8 cellular contexts compared by ENCODE assay signal in the genomic region with DNA sequence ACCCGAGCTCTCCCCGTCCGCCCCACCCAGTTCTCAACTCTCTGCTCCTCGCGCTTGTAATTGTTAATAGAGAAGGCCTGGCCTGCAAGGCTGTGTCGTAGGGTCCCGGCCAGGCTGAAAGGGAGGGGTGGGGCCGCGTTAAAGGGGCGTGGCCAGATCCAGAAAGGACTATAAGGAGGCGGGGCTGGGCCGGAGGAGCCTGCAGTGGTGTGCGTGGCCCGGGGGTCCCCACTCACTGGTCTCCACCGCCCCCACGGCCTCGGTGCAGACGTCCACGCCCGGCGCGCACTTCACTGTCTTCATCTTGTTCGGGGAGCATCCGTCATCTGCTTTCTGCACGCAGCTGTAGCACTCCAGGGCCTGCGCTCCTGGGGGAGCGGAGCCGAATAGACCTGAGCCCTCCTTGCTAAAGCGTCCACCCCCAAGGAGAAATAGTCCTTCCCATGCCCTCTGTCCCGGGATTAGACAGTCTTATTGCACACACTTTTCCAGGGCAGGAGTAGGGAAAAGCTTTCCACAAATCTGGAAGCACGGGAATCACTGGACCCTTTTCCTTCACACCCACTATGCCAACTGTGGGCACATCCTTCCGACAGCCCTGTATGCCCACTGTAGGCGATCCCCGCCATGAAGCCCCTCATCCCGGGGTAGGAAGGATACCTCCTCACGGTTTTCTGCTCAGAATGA. TPM values are rescaled to one million over a fixed set of nuclear protein-coding genes. Genes with fewer than 3 reads are reported as not detected.
DNase-seq lines count a peak whose midpoint lies in the region; ATAC-seq, FAIRE-seq and TF ChIP-seq lines count a peak whose summit lies in the region.

No MANE protein-coding gene starts in this region.

- no peaks in the 10 kb centered on the region for H3K36me3 Mint-ChIP-seq in activated T-helper 17 cell treated with anti-CD3 and anti-CD28 coated beads, Interleukin-2, amount 50 U/mL, for 72 hours (ENCODE audit: low read depth)

- H3K4me1 Mint-ChIP-seq in activated T-helper 17 cell treated with anti-CD3 and anti-CD28 coated beads, Interleukin-2, amount 50 U/mL, for 72 hours = peaks cover 31% of the 10 kb centered on the region

- no peaks in the 10 kb centered on the region for H3K36me3 ChIP-seq in HUES64 (ENCODE audit: insufficient read depth, low read length)

- intact Hi-C loops in head of caudate nucleus (cut with DNase I) = no loop called here
- intact Hi-C loops in posterior cingulate gyrus (cut with DNase I) = no loop called here

- FAIRE-seq in H54 (lab: Jason Lieb, UNC) = no peak

- no peaks in the 10 kb centered on the region for H3K27me3 Mint-ChIP-seq in activated T-helper 17 cell treated with anti-CD3 and anti-CD28 coated beads, Interleukin-2, amount 50 U/mL, for 72 hours

- H3K9ac ChIP-seq in HUES64 (ENCODE audit: low read depth, low read length) = no peak overlapping the region

- peaks cover 37% of the 10 kb centered on the region for H3K27me3 ChIP-seq in HUES64 (ENCODE audit: insufficient read depth, low read length)

- no peaks in the 10 kb centered on the region for H3K9me3 Mint-ChIP-seq in activated T-helper 17 cell treated with anti-CD3 and anti-CD28 coated beads, Interleukin-2, amount 50 U/mL, for 72 hours

- DNase-seq in C1 segment of cervical spinal cord (lab: John Stamatoyannopoulos, UW) (peak in 10 of 14 donors; percentile 40 to 78 (median 51)), head of caudate nucleus (peak; percentile 48 to 84 (median 68)), posterior cingulate gyrus (peak in 8 of 10 donors; percentile 39 to 93 (median 62)), H54 (ENCODE audit: insufficient read length, low spot score) (no peak), kidney tubule cell (ENCODE audit: low spot score) (no peak)

- H3K9me3 ChIP-seq in HUES64 (ENCODE audit: insufficient read depth, low read depth, low read length) = no peaks in the 10 kb centered on the region

- H3K27ac ChIP-seq in HUES64 (ENCODE audit: low read depth, low read length) = no peak overlapping the region; the same call in 1 of the 2 replicates

- peak; percentile 22 for ATAC-seq in GM19467 (IDR thresholded peaks at IDR 0.05; ENCODE audit: unreplicated experiment)
- peak; percentile 52 for ATAC-seq in activated T-helper 17 cell treated with anti-CD3 and anti-CD28 coated beads, Interleukin-2, amount 50 U/mL, for 72 hours (replicated peaks)

- H3K4me3 ChIP-seq in HUES64 (ENCODE audit: low read length) = peak overlapping the region; percentile 83

- no peaks in the 10 kb centered on the region; the same call in 1 of the 2 replicates for H3K4me1 ChIP-seq in HUES64 (ENCODE audit: insufficient read depth, low read length)

- WGBS in HUES64 = 16% methylated on average over 35 of the region's 36 CpGs

- peak overlapping the region; percentile 82 for H3K4me3 Mint-ChIP-seq in activated T-helper 17 cell treated with anti-CD3 and anti-CD28 coated beads, Interleukin-2, amount 50 U/mL, for 72 hours

- peak overlapping the region; percentile 64 for H3K27ac Mint-ChIP-seq in activated T-helper 17 cell treated with anti-CD3 and anti-CD28 coated beads, Interleukin-2, amount 50 U/mL, for 72 hours

- no peak for TF ChIP-seq POLR2A in H54 (IDR thresholded peaks at IDR 0.05; ENCODE audit: low read depth, low read length)

RNA-seq across cellular contexts. Expression of a gene that starts 1.2 kb away (rescaled TPM):
- 1.7 TPM for polyA plus RNA-seq in HUES64 (2013, experiment 1 of 2)
- polyA plus RNA-seq in HUES64 (2013, experiment 2 of 2) = 2.2 TPM
- 1 to 10 TPM; 1.0 to 3.0 TPM for total RNA-seq in activated T-helper 17 cell treated with anti-CD3 and anti-CD28 coated beads, Interleukin-2, amount 50 U/mL, for 72 hours

RNA-seq across cellular contexts. Expression of a gene that starts 40.3 kb away (rescaled TPM):
- 4.6 TPM for polyA plus RNA-seq in HUES64 (2013, experiment 1 of 2)
- polyA plus RNA-seq in HUES64 (2013, experiment 2 of 2) = 8.4 TPM
- 10 to 100 TPM; 16.7 to 25.5 TPM for total RNA-seq in activated T-helper 17 cell treated with anti-CD3 and anti-CD28 coated beads, Interleukin-2, amount 50 U/mL, for 72 hours

RNA-seq across cellular contexts. Expression of a gene that starts 49.5 kb away (rescaled TPM):
- polyA plus RNA-seq in HUES64 (2013, experiment 1 of 2) = not detected
- polyA plus RNA-seq in HUES64 (2013, experiment 2 of 2) = not detected
- not detected for total RNA-seq in activated T-helper 17 cell treated with anti-CD3 and anti-CD28 coated beads, Interleukin-2, amount 50 U/mL, for 72 hours

Comparison
In these comparisons a context has a peak if more than half of its experiments do, and no peak if none do; other contexts are left out.
1. DNase-seq: peak in C1 segment of cervical spinal cord (10 of 14), head of caudate nucleus (42 of 42) and posterior cingulate gyrus (8 of 10); none in H54 (single experiment) and kidney tubule cell (single experiment).